ENCODE assay signal across 8 cellular contexts in the genomic region with DNA sequence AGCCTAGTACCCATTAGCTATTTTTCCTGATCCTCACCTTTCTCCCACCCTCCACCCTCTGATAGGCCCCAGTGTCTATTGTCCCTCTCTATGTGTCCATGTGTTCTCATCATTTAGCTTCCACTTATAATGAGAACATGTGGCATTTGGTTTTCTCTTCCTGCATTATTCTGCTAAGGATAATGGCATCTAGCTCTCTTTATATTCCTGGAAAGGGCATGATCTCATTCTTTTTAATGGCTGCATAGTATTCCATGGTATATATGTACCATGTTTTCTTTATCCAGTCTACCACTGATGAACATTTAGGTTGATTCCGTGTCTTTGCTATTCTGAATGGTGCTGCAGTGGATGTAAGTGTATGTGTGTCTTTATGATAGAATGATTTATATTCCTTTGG.
"Had no signal": no experiment of that assay in that cellular context is flagged by ENCODE, and none has a peak within 500 bp of the region (broad histone marks: within the 10 kb centered on the region; RNA-seq: fewer than 3 reads in every experiment).

No MANE protein-coding gene starts in this region.

- DNase-seq: GDM1, GF-D8 had no signal

- ATAC-seq: GM12878 had no signal

- FAIRE-seq: G401.6, GM12878, GM12891, GM12892, GM18507, GM19239 had no signal

- H3K4me3 ChIP-seq: GM12878 had no signal
